In the genomic region with DNA sequence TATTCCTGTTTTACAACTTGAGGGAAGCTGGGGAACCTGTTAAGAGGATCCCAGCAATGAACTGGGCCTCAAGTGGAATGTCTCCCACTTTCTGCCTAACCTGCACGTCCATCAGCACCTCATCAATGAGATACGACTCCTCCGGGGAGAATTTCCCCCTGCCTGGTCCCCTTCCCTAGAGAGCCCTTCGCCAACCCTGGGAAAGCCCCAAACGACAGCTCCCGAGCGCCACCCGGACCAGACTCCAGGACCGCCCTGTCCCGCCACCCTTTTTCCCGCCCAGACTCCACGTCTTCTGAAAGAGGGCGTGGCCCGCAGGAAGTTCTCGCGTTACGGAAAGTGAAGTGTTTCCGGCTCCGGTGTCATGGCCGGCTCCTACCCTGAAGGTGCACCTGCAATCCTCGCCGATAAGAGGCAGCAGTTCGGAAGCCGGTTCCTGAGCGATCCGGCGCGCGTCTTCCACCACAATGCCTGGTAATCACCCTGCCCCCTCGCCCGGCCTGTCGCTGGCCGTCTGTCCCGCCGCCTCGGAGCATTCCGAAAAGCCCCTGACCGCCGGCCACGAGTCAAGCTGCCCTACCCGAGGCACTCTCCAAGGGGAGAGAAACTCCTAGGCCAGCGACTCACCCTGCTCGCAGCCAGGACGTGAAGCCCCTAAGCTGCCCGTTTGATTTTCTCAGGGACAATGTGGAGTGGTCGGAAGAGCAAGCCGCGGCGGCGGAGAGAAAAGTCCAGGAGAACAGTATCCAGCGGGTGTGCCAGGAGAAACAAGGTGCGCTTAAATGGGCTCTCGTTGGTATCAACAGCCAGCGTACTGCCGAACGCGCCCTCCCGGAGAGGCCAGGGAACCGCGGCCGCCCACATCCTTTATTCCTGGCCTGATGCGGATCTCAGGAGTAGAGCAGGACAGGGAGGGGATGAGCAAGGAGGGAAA, we compare ENCODE assay signal across 7 cellular contexts. TPM values are rescaled to one million over a fixed set of nuclear protein-coding genes. Genes with fewer than 3 reads are reported as not detected.
A peak's percentile ranks its signal among the peaks of the same experiment; 100 is the strongest.
DNase-seq lines count a peak whose midpoint lies in the region; ATAC-seq and TF ChIP-seq lines count a peak whose summit lies in the region.
"Not testable (repeated sequence)": the region's sequence is repeated elsewhere in the genome, so short reads cannot be mapped to it uniquely, and the experiment has no call there.

A gene with protein sequence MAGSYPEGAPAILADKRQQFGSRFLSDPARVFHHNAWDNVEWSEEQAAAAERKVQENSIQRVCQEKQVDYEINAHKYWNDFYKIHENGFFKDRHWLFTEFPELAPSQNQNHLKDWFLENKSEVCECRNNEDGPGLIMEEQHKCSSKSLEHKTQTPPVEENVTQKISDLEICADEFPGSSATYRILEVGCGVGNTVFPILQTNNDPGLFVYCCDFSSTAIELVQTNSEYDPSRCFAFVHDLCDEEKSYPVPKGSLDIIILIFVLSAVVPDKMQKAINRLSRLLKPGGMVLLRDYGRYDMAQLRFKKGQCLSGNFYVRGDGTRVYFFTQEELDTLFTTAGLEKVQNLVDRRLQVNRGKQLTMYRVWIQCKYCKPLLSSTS (plus strand): TSS at position 347 of the 934 bp plus-strand sequence. CDS start 18 bp downstream, at position 365.

- DNase-seq in NCI-H187 treated with DMSO at 0.1 percent for 48 hours (lab: John Stamatoyannopoulos, UW) (peak; percentile 65), astrocyte of the cerebellum (ENCODE audit: low read depth) (peak; percentile 69), hepatic stellate cell (ENCODE audit: low spot score) (peak; percentile 79), renal cortical epithelial cell (ENCODE audit: low read depth) (peak; percentile 90)

- in situ Hi-C loops in astrocyte of the cerebellum (cut with HindIII; ENCODE audit: low sequenced_read_pairs), result not testable (repeated sequence)

- TF ChIP-seq CTCF in astrocyte of the cerebellum (IDR thresholded peaks at IDR 0.05; ENCODE audit: low read depth, low read length, missing control alignments), result peak; percentile 44

- ATAC-seq in GM18502 (IDR thresholded peaks at IDR 0.05; ENCODE audit: poor library complexity, unreplicated experiment) (peak; percentile 93), HG02970 (IDR thresholded peaks at IDR 0.05; ENCODE audit: low FRiP score, unreplicated experiment) (peak; percentile 93)

- H3K4me3 ChIP-seq in astrocyte of the cerebellum (ENCODE audit: low read depth, low read length), result peak within 1 kb of the TSS; percentile 75

- intact Hi-C loops in T-helper 2 cell treated with Interferon-gamma antibody and Interleukin-4, amounts not matched to agents 100 ng/mL and 5 ng/mL, for 36 hours (cut with micrococcal nuclease), result loop anchor here (1.0 to 5.0 kb wide), 3 partner anchors 21 to 69 kb away; a partner anchor contains a TSS

RNA-seq across cellular contexts. Expression of the gene that starts here (rescaled TPM):
- 36.9 and 39.9 TPM in 2 replicates for total RNA-seq in T-helper 2 cell treated with Interferon-gamma antibody and Interleukin-4, amounts not matched to agents 100 ng/mL and 5 ng/mL, for 36 hours
- 34.8 and 63.4 TPM in 2 replicates for total RNA-seq in renal cortical epithelial cell

Comparison
In these comparisons a context has a peak if more than half of its experiments do, and no peak if none do; other contexts are left out.
1. Peak in every context shown above with its lines: DNase-seq, ATAC-seq and H3K4me3 ChIP-seq.